Comparison of ENCODE assay signal across 1 cellular context in genomic region chr16:51433597-51433996, GRCh38.
TF ChIP-seq lines count a peak whose summit lies in the region.

No MANE protein-coding gene starts in this region.

TF ChIP-seq in GM12878, 131 proteins besides CTCF, POLR2A, EP300 and RAD21 (continued from another document):
- TF ChIP-seq BCL3 (IDR thresholded peaks at IDR 0.05; ENCODE audit: borderline replicate concordance, insufficient read depth, low read depth, low read length, poor library complexity, severe bottlenecking) = no peak
- TF ChIP-seq CEBPZ (IDR thresholded peaks at IDR 0.05; ENCODE audit: low read depth, low read length) = no peak
- TF ChIP-seq HDAC6 (IDR thresholded peaks at IDR 0.05; ENCODE audit: unreplicated experiment) = no peak
- TF ChIP-seq POLR2AphosphoS5 (IDR thresholded peaks at IDR 0.05; ENCODE audit: low read length) = no peak
